9 cellular contexts compared by ENCODE assay signal in the genomic region with DNA sequence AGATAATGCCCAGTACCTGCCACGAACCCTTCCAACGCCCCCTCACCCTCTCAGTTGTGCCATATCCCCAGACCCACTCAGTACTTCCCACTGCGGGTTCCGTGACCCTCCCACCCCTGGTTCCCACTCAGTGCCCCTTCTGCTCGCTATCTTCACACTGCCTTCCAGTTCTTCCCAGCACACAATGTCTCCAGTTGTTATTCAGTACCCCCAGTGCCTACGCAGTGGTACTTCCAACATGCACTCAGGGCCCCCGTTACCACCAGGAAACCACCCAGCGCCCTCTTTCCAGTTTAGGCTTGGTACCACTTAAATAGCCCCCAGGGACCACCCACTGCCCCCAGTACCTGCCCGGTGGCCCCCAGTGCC. TPM values are rescaled to one million over a fixed set of nuclear protein-coding genes. Genes with fewer than 3 reads are reported as not detected.
A peak's percentile ranks its signal among the peaks of the same experiment; 100 is the strongest.
DNase-seq lines count a peak whose midpoint lies in the region; ATAC-seq, FAIRE-seq and TF ChIP-seq lines count a peak whose summit lies in the region.
"Had no signal": no experiment of that assay in that cellular context is flagged by ENCODE, and none has a peak within 500 bp of the region (broad histone marks: within the 10 kb centered on the region; RNA-seq: fewer than 3 reads in every experiment).

No MANE protein-coding gene starts in this region.

- WGBS in HepG2 (ENCODE audit: low lambda C conversion rate) = 31% methylated on average over 9 of the region's 9 CpGs
- WGBS in right lobe of liver (ENCODE audit: insufficient coverage, low coverage, low lambda C conversion rate, missing lambda C conversion rate) = 45% methylated on average over 9 of the region's 9 CpGs

- ATAC-seq in HepG2 (no peak), right lobe of liver (no peak), WTC11 (no peak), GM18520 (IDR thresholded peaks at IDR 0.05; ENCODE audit: unreplicated experiment) (no peak)

- no peak for TF ChIP-seq EP300 in HepG2 (IDR thresholded peaks at IDR 0.05; ENCODE audit: low read depth in 2 of 2, low read length in 2 of 2)
- TF ChIP-seq EP300 in HepG2 (CRISPR knock-in tag; IDR thresholded peaks at IDR 0.05; ENCODE audit: borderline replicate concordance) = no peak

- BruUV-seq in HepG2 (replicated peaks; lab: Mats Ljungman, UMichigan) = no TSS peak

- H3K27me3 ChIP-seq in HepG2 (ENCODE audit: control insufficient read depth in 1 of 2, insufficient read depth in 2 of 2, low read length in 2 of 2) (peaks cover 0 to 13% of the 10 kb centered on the region in 2 experiments; a peak in 4 of 5 replicates), right lobe of liver (no peaks in the 10 kb centered on the region)

- TF ChIP-seq POLR2A in HepG2 (IDR thresholded peaks at IDR 0.05; ENCODE audit: insufficient read depth in 1 of 2, low read depth in 2 of 2, low read length in 2 of 2) (no peak), right lobe of liver (IDR thresholded peaks at IDR 0.05) (no peak)

- no peaks in the 10 kb centered on the region for H3K36me3 ChIP-seq in HepG2 (replicated peaks in 1 of 2; ENCODE audit: control insufficient read depth in 1 of 2, insufficient read depth in 2 of 2, low read length in 2 of 2)
- no peaks in the 10 kb centered on the region for H3K36me3 ChIP-seq in right lobe of liver

- H2AFZ ChIP-seq in HepG2 (ENCODE audit: low read length) = no peak overlapping the region

- H3K9ac ChIP-seq in HepG2 (ENCODE audit: insufficient read depth, low read depth, low read length) = no peak overlapping the region

- no peak overlapping the region for H3K27ac Mint-ChIP-seq in WTC11
- peak overlapping the region in 5 of 6 donors; percentile 37 to 83 (median 77) for H3K27ac Mint-ChIP-seq in immature natural killer cell

- TF ChIP-seq CTCF in HepG2 (CRISPR knock-in tag; IDR thresholded peaks at IDR 0.05) = no peak
- TF ChIP-seq CTCF in right lobe of liver (IDR thresholded peaks at IDR 0.05) = no peak
- no peak for TF ChIP-seq CTCF in WTC11 (IDR thresholded peaks at IDR 0.05)

- CTCF ChIA-PET in HepG2 (lab: Yijun Ruan, JAX; ENCODE audit: low intra/inter-chr PET ratio, low total read pairs) = interaction anchor here (0.8 to 2.5 kb wide), 9 partner anchors 40 to 203 kb away, joined by 3 to 54 read pairs (median 6); no protein-coding TSS in a partner anchor
- CTCF ChIA-PET in WTC11 (lab: Charles Lee) = interaction anchor here (0.6 to 4.9 kb wide), 75 partner anchors 8 to 455 kb away, joined by 3 to 247 read pairs (median 6); a partner anchor contains a TSS

- peak overlapping the region; percentile 90; the same call in 1 of the 2 replicates for H3K4me2 ChIP-seq in HepG2 (ENCODE audit: low read depth, low read length)

- H3K9me3 Mint-ChIP-seq in WTC11 (no peaks in the 10 kb centered on the region), immature natural killer cell (no peaks in the 10 kb centered on the region)

- intact Hi-C loops in HepG2 (cut with micrococcal nuclease; ENCODE audit: unreplicated experiment) = loop anchor here (1.0 to 5.0 kb wide), 2 partner anchors 73 to 132 kb away; no protein-coding TSS in a partner anchor
- intact Hi-C loops in right lobe of liver (cut with DNase I) = loop anchor here (5.0 to 10.0 kb wide), 2 partner anchors 70 to 128 kb away; no protein-coding TSS in a partner anchor

- FAIRE-seq in HepG2 (lab: Jason Lieb, UNC) = no peak

- no peak overlapping the region for H3K27ac ChIP-seq in HepG2 (ENCODE audit: extremely low read length, insufficient read depth, low read length)
- no peak overlapping the region for H3K27ac ChIP-seq in right lobe of liver
- H3K27ac ChIP-seq: HL-60 had no signal

- TF ChIP-seq RAD21 in HepG2 (CRISPR knock-in tag; IDR thresholded peaks at IDR 0.05) = no peak

- H4K20me1 ChIP-seq in HepG2 (ENCODE audit: insufficient read depth, low read length) = no peaks in the 10 kb centered on the region

- H3K4me3 Mint-ChIP-seq in WTC11 (peak overlapping the region; percentile 61), immature natural killer cell (peak overlapping the region; percentile 69 to 80 (median 75))

- H3K4me1 Mint-ChIP-seq in WTC11 (peaks cover 47% of the 10 kb centered on the region), immature natural killer cell (peaks cover 21% of the 10 kb centered on the region in 2 donors)

- POLR2A ChIA-PET in HepG2 (lab: Yijun Ruan, JAX) (interaction anchor here (0.7 to 2.2 kb wide), 6 partner anchors 23 to 131 kb away, joined by 3 to 5 read pairs (median 4); a partner anchor contains a TSS), WTC11 (lab: Charles Lee) (interaction anchor here (1.1 to 2.9 kb wide), 3 partner anchors 17 to 131 kb away, joined by 4 to 13 read pairs (median 8); no protein-coding TSS in a partner anchor)

- H3K27me3 Mint-ChIP-seq in WTC11 (ENCODE audit: low read depth) (peaks cover 57% of the 10 kb centered on the region), immature natural killer cell (ENCODE audit: low read depth in 3 of 3) (peaks cover 1 to 9% (median 5%) of the 10 kb centered on the region in 3 donors)

- no peaks in the 10 kb centered on the region for H3K79me2 ChIP-seq in HepG2 (ENCODE audit: insufficient read depth, low read length)

- H3K9me3 ChIP-seq in HepG2 (ENCODE audit: low read length) (no peaks in the 10 kb centered on the region), right lobe of liver (no peaks in the 10 kb centered on the region)

- in situ Hi-C loops in HepG2 (cut with HindIII; ENCODE audit: extremely low pct_ligation_motif_present, low pct_unique_long_range_greater_than_20kb) = no loop called here

- H3K4me1 ChIP-seq in HepG2 (ENCODE audit: insufficient read depth, low read length) (peaks cover 81% of the 10 kb centered on the region), right lobe of liver (peaks cover 0 to 14% (median 7%) of the 10 kb centered on the region in 4 donors)

- H3K36me3 Mint-ChIP-seq in WTC11 = no peaks in the 10 kb centered on the region
- H3K36me3 Mint-ChIP-seq in immature natural killer cell = no peaks in the 10 kb centered on the region

- DNase-seq in HepG2 (ENCODE audit: low spot score) = no peak
- DNase-seq in right lobe of liver = no peak
- DNase-seq in WTC11 (ENCODE audit: low spot score) = no peak
- DNase-seq in immature natural killer cell = no peak
- DNase-seq in NCI-H187 (lab: John Stamatoyannopoulos, UW) = no peak
- no peak for DNase-seq in DMS53 (lab: John Stamatoyannopoulos, UW)
- no peak for DNase-seq in KG1 (lab: John Stamatoyannopoulos, UW)

- peak overlapping the region in 1 of 3 experiments; percentile 78; a peak in 1 of 6 replicates for H3K4me3 ChIP-seq in HepG2 (replicated peaks in 1 of 3; ENCODE audit: insufficient read depth in 1 of 3, low read depth in 2 of 3, low read length in 3 of 3)
- H3K4me3 ChIP-seq in right lobe of liver = no peak overlapping the region

TF ChIP-seq in HepG2, 621 proteins besides CTCF, POLR2A, EP300 and RAD21 (continues in another document):
- no peak for TF ChIP-seq MAFK (conservative IDR thresholded peaks at IDR 0.05 in 1 of 2, IDR thresholded peaks at IDR 0.05 in 1 of 2; ENCODE audit: low read length in 2 of 2)

TF ChIP-seq in WTC11, 78 proteins besides CTCF, POLR2A, EP300 and RAD21 (continues in another document):
- no peak for TF ChIP-seq PRRX2 (CRISPR knock-in tag; IDR thresholded peaks at IDR 0.05)
- TF ChIP-seq FOXP1 (CRISPR knock-in tag; IDR thresholded peaks at IDR 0.05; ENCODE audit: borderline replicate concordance) = no peak
- no peak for TF ChIP-seq NR2C2 (CRISPR knock-in tag; IDR thresholded peaks at IDR 0.05)
- no peak for TF ChIP-seq TEAD1 (CRISPR knock-in tag; IDR thresholded peaks at IDR 0.05)
- no peak for TF ChIP-seq HMGA2 (CRISPR knock-in tag; IDR thresholded peaks at IDR 0.05)
- TF ChIP-seq ZNF423 (CRISPR knock-in tag; IDR thresholded peaks at IDR 0.05) = no peak

RNA-seq across cellular contexts. Expression of a gene that starts 30.6 kb away (rescaled TPM):
- total RNA-seq in HepG2 (2016; rRNA removed; fragmentation: Illumina TruSeq; extraction: Trizol) = not detected in 2 replicates
- not detected in 2 replicates for total RNA-seq in HepG2 (2016; cell fraction: cytosol; rRNA removed; fragmentation: Illumina TruSeq; extraction: Trizol; ENCODE audit: low read depth)
- total RNA-seq in HepG2 (2016; cell fraction: insoluble cytoplasmic fraction; rRNA removed; fragmentation: Illumina TruSeq; extraction: Trizol) = not detected in 2 replicates
- total RNA-seq in HepG2 (2016; cell fraction: membrane; rRNA removed; fragmentation: Illumina TruSeq; extraction: Trizol) = not detected in 2 replicates
- 0.09 TPM in 1 of 2 replicates, not detected in the other for total RNA-seq in HepG2 (2016; cell fraction: nucleus; rRNA removed; fragmentation: Illumina TruSeq; extraction: Trizol)
- 0.07 and 0.13 TPM in 2 replicates for polyA plus RNA-seq in HepG2 (2011; rRNA removed)
- 0.04 and 0.06 TPM in 2 replicates for polyA plus RNA-seq in HepG2 (2011; cell fraction: cytosol; rRNA removed)
- polyA plus RNA-seq in HepG2 (2011; cell fraction: nucleus; rRNA removed) = 0.16 and 0.32 TPM in 2 replicates
- 0.07 and 0.13 TPM in 2 replicates for polyA plus RNA-seq in HepG2 (2012)
- not detected in 2 replicates for polyA plus RNA-seq in HepG2 (2016; cell fraction: cytosol; fragmentation: Illumina TruSeq; extraction: Trizol; ENCODE audit: low read depth)
- not detected in 2 replicates for polyA plus RNA-seq in HepG2 (2016; cell fraction: insoluble cytoplasmic fraction; fragmentation: Illumina TruSeq; extraction: Trizol; ENCODE audit: low read depth)
- polyA plus RNA-seq in HepG2 (2016; cell fraction: membrane; fragmentation: Illumina TruSeq; extraction: Trizol; ENCODE audit: low read depth) = not detected in 2 replicates
- 0.10 TPM in 1 of 2 replicates, not detected in the other for polyA plus RNA-seq in HepG2 (2016; cell fraction: nucleus; fragmentation: Illumina TruSeq; extraction: Trizol; ENCODE audit: insufficient read depth, low read depth)
- 0.10 TPM in 1 of 2 replicates, not detected in the other for polyA minus RNA-seq in HepG2 (2011; rRNA and poly(A)+ RNA removed; ENCODE audit: low replicate concordance)
- not detected in 2 replicates for polyA minus RNA-seq in HepG2 (2011; cell fraction: cytosol; rRNA and poly(A)+ RNA removed)
- 0.12 TPM in 1 of 2 replicates, not detected in the other for polyA minus RNA-seq in HepG2 (2011; cell fraction: nucleus; rRNA and poly(A)+ RNA removed)
- total RNA-seq in right lobe of liver = under 1 TPM in 3 of 6 experiments, not detected in 3; 0.04 to 0.07 (median 0.07) TPM
- total RNA-seq in WTC11 (2021) = 0.55 to 0.57 TPM (median 0.57 TPM) in 3 replicates
- polyA plus RNA-seq in immature natural killer cell = under 1 TPM in 1 of 3 donors, not detected in 2; 0.14 TPM
